9 cellular contexts compared by ENCODE assay signal in genomic region chr12:55659486-55660385, GRCh38. TPM values are rescaled to one million over a fixed set of nuclear protein-coding genes. Genes with fewer than 3 reads are reported as not detected.
DNase-seq lines count a peak whose midpoint lies in the region; ATAC-seq and TF ChIP-seq lines count a peak whose summit lies in the region.
"Had no signal": no experiment of that assay in that cellular context is flagged by ENCODE, and none has a peak within 500 bp of the region (broad histone marks: within the 10 kb centered on the region; RNA-seq: fewer than 3 reads in every experiment).

No MANE protein-coding gene starts in this region.

- H3K4me2 ChIP-seq in MM.1S (ENCODE audit: low read depth, low read length) (no peak overlapping the region), neural progenitor cell (no peak overlapping the region)

- H3K27ac ChIP-seq in MM.1S (ENCODE audit: low read length) (no peak overlapping the region), neural progenitor cell (no peak overlapping the region)
- H3K27ac ChIP-seq: SJSA1 had no signal

- peak; percentile 30 for TF ChIP-seq CTCF in MM.1S (IDR thresholded peaks at IDR 0.05; ENCODE audit: low read length)
- TF ChIP-seq CTCF in choroid plexus epithelial cell (conservative IDR thresholded peaks at IDR 0.05; ENCODE audit: low read depth, low read length), result peak; percentile 62
- TF ChIP-seq CTCF in neural progenitor cell (IDR thresholded peaks at IDR 0.05), result peak; percentile 62

- H3K27ac Mint-ChIP-seq in neural progenitor cell, result no peak overlapping the region

- H3F3A ChIP-seq in MM.1S (ENCODE audit: insufficient read depth, low read length), result no peaks in the 10 kb centered on the region
- H3F3A ChIP-seq in neural progenitor cell (ENCODE audit: low read depth), result no peaks in the 10 kb centered on the region

- H3K9ac ChIP-seq in MM.1S (ENCODE audit: low read length) (no peak overlapping the region), neural progenitor cell (no peak overlapping the region)

- no peaks in the 10 kb centered on the region for H3K4me1 ChIP-seq in MM.1S (ENCODE audit: low read length)
- no peaks in the 10 kb centered on the region for H3K4me1 ChIP-seq in neural progenitor cell
- H3K4me1 ChIP-seq: SJSA1 had no signal

- H3K79me2 ChIP-seq in MM.1S (ENCODE audit: low read length) (no peaks in the 10 kb centered on the region), neural progenitor cell (ENCODE audit: low read depth) (no peaks in the 10 kb centered on the region)

- no peak overlapping the region for H3K4me3 Mint-ChIP-seq in neural progenitor cell

- ATAC-seq in HG02938 (IDR thresholded peaks at IDR 0.05; ENCODE audit: unreplicated experiment), result no peak

- DNase-seq in ELR (ENCODE audit: low read depth) (peak; percentile 52), MM.1S (no peak), choroid plexus epithelial cell (ENCODE audit: low read depth) (peak; percentile 36), neural progenitor cell (ENCODE audit: low spot score) (peak; percentile 49), cortex of kidney (lab: John Stamatoyannopoulos, UW) (no peak), NK-92 (lab: John Stamatoyannopoulos, UW; ENCODE audit: unreplicated experiment) (no peak), midbrain (lab: John Stamatoyannopoulos, UW) (no peak)

- H3K4me1 Mint-ChIP-seq in neural progenitor cell, result no peaks in the 10 kb centered on the region

- H3K27me3 ChIP-seq in MM.1S (replicated peaks; ENCODE audit: insufficient read depth, low read length), result no peaks in the 10 kb centered on the region
- peaks cover 10% of the 10 kb centered on the region for H3K27me3 ChIP-seq in neural progenitor cell

- H3K36me3 Mint-ChIP-seq in neural progenitor cell, result no peaks in the 10 kb centered on the region

- no peaks in the 10 kb centered on the region for H3K9me2 ChIP-seq in MM.1S (replicated peaks; ENCODE audit: insufficient read depth, low read length)

- H3K9me3 ChIP-seq in MM.1S (replicated peaks; ENCODE audit: insufficient read depth, low read length), result no peaks in the 10 kb centered on the region
- no peaks in the 10 kb centered on the region for H3K9me3 ChIP-seq in neural progenitor cell (ENCODE audit: low read depth)
- H3K9me3 ChIP-seq: SJSA1 had no signal

- no peak overlapping the region for H3K4me3 ChIP-seq in MM.1S (ENCODE audit: low read length)
- H3K4me3 ChIP-seq in choroid plexus epithelial cell (ENCODE audit: low read depth, low read length), result no peak overlapping the region
- no peak overlapping the region for H3K4me3 ChIP-seq in neural progenitor cell
- H3K4me3 ChIP-seq: SJSA1 had no signal

- H3K36me3 ChIP-seq in MM.1S (replicated peaks; ENCODE audit: insufficient read depth, low read length) (no peaks in the 10 kb centered on the region), neural progenitor cell (no peaks in the 10 kb centered on the region)
- H3K36me3 ChIP-seq: SJSA1 had no signal

- no peaks in the 10 kb centered on the region for H3K9me3 Mint-ChIP-seq in neural progenitor cell

- peaks cover 8% of the 10 kb centered on the region for H3K27me3 Mint-ChIP-seq in neural progenitor cell (ENCODE audit: insufficient read depth, low read depth)

- no peak overlapping the region for H2AFZ ChIP-seq in MM.1S (ENCODE audit: low read length)
- no peak overlapping the region for H2AFZ ChIP-seq in neural progenitor cell (replicated peaks)

- H4K20me1 ChIP-seq in MM.1S (ENCODE audit: insufficient read depth, low read length), result no peaks in the 10 kb centered on the region
- no peaks in the 10 kb centered on the region for H4K20me1 ChIP-seq in neural progenitor cell (ENCODE audit: low read depth)

RNA-seq across cellular contexts. Expression of gene OR10P1, which starts 23.0 kb away (rescaled TPM):
- total RNA-seq in neural progenitor cell (ENCODE audit: low replicate concordance), result not detected in 2 replicates
- total RNA-seq: SJSA1 had no signal

RNA-seq across cellular contexts. Expression of gene ITGA7, which starts 48.0 kb away (rescaled TPM):
- 43.4 and 75.2 TPM in 2 replicates for total RNA-seq in neural progenitor cell (ENCODE audit: low replicate concordance)

RNA-seq across cellular contexts. Expression of gene BLOC1S1, which starts 56.1 kb away (rescaled TPM):
- 48.1 and 92.5 TPM in 2 replicates for total RNA-seq in neural progenitor cell (ENCODE audit: low replicate concordance)

Comparison
In these comparisons a context has a peak if more than half of its experiments do, and no peak if none do; other contexts are left out.
1. DNase-seq: peak in ELR (single experiment), choroid plexus epithelial cell (single experiment) and neural progenitor cell (single experiment); none in MM.1S (single experiment), cortex of kidney (single experiment), NK-92 (single experiment) and midbrain (single experiment).
2. Peak in every context shown above with its lines, with median percentiles within 50 percentile points of each other: CTCF ChIP-seq.